ENCODE assay signal across 10 cellular contexts in the genomic region with DNA sequence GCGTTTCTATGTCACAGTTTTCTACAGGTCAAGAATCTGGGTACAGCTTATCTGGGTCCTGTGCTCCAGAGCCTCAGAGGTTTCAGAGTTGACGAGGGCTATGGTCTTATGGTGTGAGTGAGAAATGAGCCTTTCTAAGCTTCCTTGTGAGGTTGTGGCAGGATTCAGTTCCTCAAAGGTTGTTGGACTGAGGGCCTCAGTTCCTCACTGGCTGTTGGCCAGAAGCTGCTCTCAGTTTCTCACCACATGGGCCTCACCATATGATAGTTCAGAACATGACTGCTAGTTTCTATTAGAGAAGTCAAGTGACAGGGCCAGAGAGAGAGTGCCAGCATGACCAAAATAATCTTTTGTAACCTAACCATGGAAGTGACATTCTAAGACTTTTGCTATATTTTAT.
A peak's percentile ranks its signal among the peaks of the same experiment; 100 is the strongest.
DNase-seq lines count a peak whose midpoint lies in the region; ATAC-seq lines count a peak whose summit lies in the region.
"Had no signal": no experiment of that assay in that cellular context is flagged by ENCODE, and none has a peak within 500 bp of the region (broad histone marks: within the 10 kb centered on the region; RNA-seq: fewer than 3 reads in every experiment).

No MANE protein-coding gene starts in this region.

- DNase-seq in NAMALWA (ENCODE audit: low spot score) (peak; percentile 9), mucosa of gallbladder (ENCODE audit: low spot score) (no peak)
- no peak for DNase-seq in activated naive CD4-positive, alpha-beta T cell treated with anti-CD3 and anti-CD28 coated beads, Interleukin-2, amount 50 U/mL, for 16 hours
- no peak for DNase-seq in activated CD8-positive, alpha-beta memory T cell treated with anti-CD3 and anti-CD28 coated beads, Interleukin-2, amount 50 U/mL, for 48 hours
- DNase-seq in activated CD4-positive, alpha-beta T cell treated with anti-CD3 and anti-CD28 coated beads, Interleukin-2, amount 50 U/mL, for 4 hours, result no peak
- DNase-seq: foreskin melanocyte, NCI-H345 had no signal

- ATAC-seq in GM18502 (IDR thresholded peaks at IDR 0.05; ENCODE audit: poor library complexity, unreplicated experiment), result peak; percentile 96
- ATAC-seq in GM21360 (IDR thresholded peaks at IDR 0.05; ENCODE audit: unreplicated experiment), result peak; percentile 94
- peak; percentile 96 for ATAC-seq in HG03039 (IDR thresholded peaks at IDR 0.05; ENCODE audit: unreplicated experiment)
